10 cellular contexts compared by ENCODE assay signal in the genomic region with DNA sequence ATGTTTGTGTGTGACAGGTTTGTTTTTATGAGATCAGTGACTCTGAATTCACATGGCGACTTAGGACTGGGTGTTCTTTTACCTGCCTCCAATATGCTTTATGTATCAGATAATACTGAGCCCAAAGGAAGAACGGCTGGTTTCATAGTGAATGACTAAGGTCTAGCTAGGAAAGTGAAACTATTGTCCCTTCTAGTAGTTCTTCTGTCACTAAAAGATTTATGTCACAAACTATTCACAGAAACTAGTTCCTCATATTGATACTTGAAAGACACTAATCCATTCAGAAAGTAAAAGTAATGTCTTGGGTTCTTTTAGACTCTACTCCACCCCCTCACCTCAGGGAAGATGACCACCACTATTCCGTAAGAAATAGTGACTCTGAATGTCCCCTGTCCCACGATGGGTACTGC.
DNase-seq lines count a peak whose midpoint lies in the region; ATAC-seq and TF ChIP-seq lines count a peak whose summit lies in the region.
"Had no signal": no experiment of that assay in that cellular context is flagged by ENCODE, and none has a peak within 500 bp of the region (broad histone marks: within the 10 kb centered on the region; RNA-seq: fewer than 3 reads in every experiment).

No MANE protein-coding gene starts in this region.

- H3K4me1 Mint-ChIP-seq in CD8-positive, alpha-beta T cell (ENCODE audit: low read depth), result no peaks in the 10 kb centered on the region

- no peak overlapping the region for H3K4me3 Mint-ChIP-seq in CD8-positive, alpha-beta T cell
- H3K4me3 Mint-ChIP-seq: activated naive CD4-positive, alpha-beta T cell treated with anti-CD3 and anti-CD28 coated beads for 36 hours had no signal

- TF ChIP-seq CTCF in parathyroid adenoma (IDR thresholded peaks at IDR 0.05), result no peak
- no peak for TF ChIP-seq CTCF in CD8-positive, alpha-beta T cell (IDR thresholded peaks at IDR 0.05)
- no peak for TF ChIP-seq CTCF in right lobe of liver (IDR thresholded peaks at IDR 0.05)

- H3K27me3 Mint-ChIP-seq in CD8-positive, alpha-beta T cell (ENCODE audit: low read depth), result peaks cover 8% of the 10 kb centered on the region

- H3K36me3 Mint-ChIP-seq in CD8-positive, alpha-beta T cell, result no peaks in the 10 kb centered on the region

- no peaks in the 10 kb centered on the region for H3K9me3 Mint-ChIP-seq in CD8-positive, alpha-beta T cell
- H3K9me3 Mint-ChIP-seq: activated naive CD4-positive, alpha-beta T cell treated with anti-CD3 and anti-CD28 coated beads for 36 hours had no signal

- POLR2A ChIA-PET in CD8-positive, alpha-beta T cell (lab: Charles Lee), result no interaction called here

- H2AFZ ChIP-seq in parathyroid adenoma, result peak overlapping the region; percentile 42

- H3K79me2 ChIP-seq in parathyroid adenoma, result no peaks in the 10 kb centered on the region

- TF ChIP-seq POLR2A in right lobe of liver (IDR thresholded peaks at IDR 0.05), result no peak

- H3K27me3 ChIP-seq in parathyroid adenoma (ENCODE audit: control insufficient read depth, insufficient read depth, low read length), result no peaks in the 10 kb centered on the region
- no peaks in the 10 kb centered on the region for H3K27me3 ChIP-seq in CD8-positive, alpha-beta T cell (ENCODE audit: insufficient read depth, low read length)
- no peaks in the 10 kb centered on the region for H3K27me3 ChIP-seq in right lobe of liver

- H3K27ac Mint-ChIP-seq in CD8-positive, alpha-beta T cell, result no peak overlapping the region
- H3K27ac Mint-ChIP-seq: activated naive CD4-positive, alpha-beta T cell treated with anti-CD3 and anti-CD28 coated beads for 36 hours had no signal

- DNase-seq in NCI-H1105 treated with DMSO at 0.1 percent for 48 hours (lab: John Stamatoyannopoulos, UW), result no peak
- DNase-seq in CD8-positive, alpha-beta T cell, result no peak
- DNase-seq in right lobe of liver, result no peak
- DNase-seq: activated naive CD4-positive, alpha-beta T cell treated with anti-CD3 and anti-CD28 coated beads for 36 hours; kidney glomerular epithelial cell had no signal

- WGBS in right lobe of liver (ENCODE audit: insufficient coverage, low coverage, low lambda C conversion rate, missing lambda C conversion rate), result 35% methylated on average over 4 of the region's 4 CpGs

- intact Hi-C loops in CD8-positive, alpha-beta T cell (cut with DNase I, micrococcal nuclease), result no loop called here
- intact Hi-C loops in right lobe of liver (cut with DNase I), result loop anchor here in 1 of 2 donors (10.0 kb wide), 1 partner anchor 520 kb away; no protein-coding TSS in a partner anchor

- peak; percentile 40 for ATAC-seq in GM19043 (IDR thresholded peaks at IDR 0.05; ENCODE audit: low read depth, unreplicated experiment)
- peak; percentile 68 for ATAC-seq in HG02610 (IDR thresholded peaks at IDR 0.05; ENCODE audit: unreplicated experiment)
- ATAC-seq in HG03558 (IDR thresholded peaks at IDR 0.05; ENCODE audit: extremely low read depth, unreplicated experiment), result peak; percentile 54
- ATAC-seq in CD8-positive, alpha-beta T cell, result no peak
- no peak for ATAC-seq in right lobe of liver

- no peak overlapping the region for H3K4me2 ChIP-seq in parathyroid adenoma (ENCODE audit: low read length)
- H3K4me2 ChIP-seq: KMS-11 had no signal

- H3K4me3 ChIP-seq in parathyroid adenoma (ENCODE audit: low read depth, low read length) (no peak overlapping the region), right lobe of liver (no peak overlapping the region)
- H3K4me3 ChIP-seq in CD8-positive, alpha-beta T cell (ENCODE audit: low read depth, low read length), result no peak overlapping the region

- H3K27ac ChIP-seq in parathyroid adenoma, result no peak overlapping the region
- H3K27ac ChIP-seq in CD8-positive, alpha-beta T cell (ENCODE audit: low read depth, low read length), result no peak overlapping the region
- H3K27ac ChIP-seq in right lobe of liver, result no peak overlapping the region
- H3K27ac ChIP-seq: KMS-11 had no signal

- H3K9me3 ChIP-seq in parathyroid adenoma (ENCODE audit: control insufficient read depth, low read length), result no peaks in the 10 kb centered on the region
- H3K9me3 ChIP-seq in CD8-positive, alpha-beta T cell (ENCODE audit: low read length), result no peaks in the 10 kb centered on the region
- H3K9me3 ChIP-seq in right lobe of liver, result no peaks in the 10 kb centered on the region

- CTCF ChIA-PET in CD8-positive, alpha-beta T cell (lab: Charles Lee), result interaction anchor here (0.6 to 1.6 kb wide), 4 partner anchors 520 to 524 kb away, joined by 3 to 6 read pairs (median 4); no protein-coding TSS in a partner anchor

- H3K9ac ChIP-seq in parathyroid adenoma, result no peak overlapping the region
- H3K9ac ChIP-seq: KMS-11 had no signal

- no peaks in the 10 kb centered on the region for H3K4me1 ChIP-seq in parathyroid adenoma
- H3K4me1 ChIP-seq in CD8-positive, alpha-beta T cell (ENCODE audit: insufficient read depth, low read length), result no peaks in the 10 kb centered on the region
- no peaks in the 10 kb centered on the region for H3K4me1 ChIP-seq in right lobe of liver

- H3K36me3 ChIP-seq in parathyroid adenoma (ENCODE audit: control insufficient read depth, insufficient read depth, low read length) (no peaks in the 10 kb centered on the region), right lobe of liver (no peaks in the 10 kb centered on the region)
- no peaks in the 10 kb centered on the region for H3K36me3 ChIP-seq in CD8-positive, alpha-beta T cell (ENCODE audit: insufficient read depth, low read length)

Comparison
In these comparisons a context has a peak if more than half of its experiments do, and no peak if none do; other contexts are left out.
1. ATAC-seq: peak in GM19043 (single experiment), HG02610 (single experiment) and HG03558 (single experiment); none in CD8-positive, alpha-beta T cell (single experiment) and right lobe of liver (0 of 4).